In the genomic region with DNA sequence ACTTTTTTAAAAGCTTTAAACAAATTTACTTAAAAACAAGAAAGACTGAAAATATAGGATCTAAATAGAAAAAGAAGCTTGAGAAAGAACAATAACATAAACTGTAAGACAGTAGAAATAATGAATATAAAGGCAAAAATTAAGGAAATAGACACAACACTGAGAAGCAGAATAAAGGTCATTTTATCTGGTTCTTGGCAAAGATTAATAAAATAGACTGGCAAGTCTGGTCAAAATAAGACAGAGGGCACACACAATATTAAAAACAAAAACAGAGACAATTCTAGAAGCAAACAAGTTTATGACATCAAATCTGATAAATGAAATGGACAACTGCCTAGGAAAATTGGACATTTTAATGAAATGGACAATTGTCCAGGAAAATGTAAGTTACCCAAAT, we compare ENCODE assay signal across 16 cellular contexts.
DNase-seq lines count a peak whose midpoint lies in the region; ATAC-seq and TF ChIP-seq lines count a peak whose summit lies in the region.
"Had no signal": no experiment of that assay in that cellular context is flagged by ENCODE, and none has a peak within 500 bp of the region (broad histone marks: within the 10 kb centered on the region; RNA-seq: fewer than 3 reads in every experiment).

No MANE protein-coding gene starts in this region.

- H3K9me3 Mint-ChIP-seq in IgD-negative memory B cell (peaks cover 0 to 2% (median 2%) of the 10 kb centered on the region in 3 donors), chondrocyte (ENCODE audit: low read depth) (peaks cover under 1% of the 10 kb centered on the region)
- H3K9me3 Mint-ChIP-seq: CD4-positive, alpha-beta memory T cell had no signal

- H3K9me3 ChIP-seq in testis = no peaks in the 10 kb centered on the region
- no peaks in the 10 kb centered on the region for H3K9me3 ChIP-seq in esophagus muscularis mucosa
- H3K9me3 ChIP-seq: BE2C, HAP-1 had no signal

- intact Hi-C loops in testis (cut with DNase I; ENCODE audit: low total_unique reads) = no loop called here
- intact Hi-C loops in esophagus muscularis mucosa (cut with DNase I) = loop anchor here (5.0 kb wide), 1 partner anchor 257 kb away; no protein-coding TSS in a partner anchor

- H3K36me3 Mint-ChIP-seq in IgD-negative memory B cell (peaks cover 12% of the 10 kb centered on the region), chondrocyte (ENCODE audit: low read depth) (peaks cover 13% of the 10 kb centered on the region)

- peak; percentile 54 for ATAC-seq in left lobe of liver

- H3K27me3 ChIP-seq in testis (no peaks in the 10 kb centered on the region), esophagus muscularis mucosa (no peaks in the 10 kb centered on the region)
- H3K27me3 ChIP-seq: BE2C had no signal

- H3K27me3 Mint-ChIP-seq in IgD-negative memory B cell (no peaks in the 10 kb centered on the region), chondrocyte (ENCODE audit: low read depth) (no peaks in the 10 kb centered on the region)
- H3K27me3 Mint-ChIP-seq: CD4-positive, alpha-beta memory T cell had no signal

- H3K36me3 ChIP-seq in testis (ENCODE audit: low read depth, missing control alignments) = no peaks in the 10 kb centered on the region
- no peaks in the 10 kb centered on the region for H3K36me3 ChIP-seq in esophagus muscularis mucosa
- H3K36me3 ChIP-seq: BE2C, HAP-1 had no signal

- H3K4me3 ChIP-seq in testis (no peak overlapping the region), esophagus muscularis mucosa (no peak overlapping the region)
- H3K4me3 ChIP-seq: HAP-1 had no signal

- H3K4me1 ChIP-seq in testis (peaks cover 13% of the 10 kb centered on the region), esophagus muscularis mucosa (peaks cover 0 to 16% (median 4%) of the 10 kb centered on the region in 4 donors)
- H3K4me1 ChIP-seq: BE2C, HAP-1 had no signal

- TF ChIP-seq POLR2A in testis (IDR thresholded peaks at IDR 0.05) (no peak), esophagus muscularis mucosa (IDR thresholded peaks at IDR 0.05; ENCODE audit: low read depth) (no peak)

- H3K4me3 Mint-ChIP-seq in IgD-negative memory B cell (no peak overlapping the region), chondrocyte (ENCODE audit: unreplicated experiment) (no peak overlapping the region)
- H3K4me3 Mint-ChIP-seq: CD4-positive, alpha-beta memory T cell had no signal

- H3K27ac ChIP-seq in testis (peak overlapping the region; percentile 12 to 63), esophagus muscularis mucosa (replicated peaks in 1 of 4) (no peak overlapping the region)
- H3K27ac ChIP-seq: C4-2B had no signal

- TF ChIP-seq CTCF in chondrocyte (IDR thresholded peaks at IDR 0.05) (no peak), testis (IDR thresholded peaks at IDR 0.05) (no peak), esophagus muscularis mucosa (IDR thresholded peaks at IDR 0.05) (no peak)

- TF ChIP-seq EP300 in esophagus muscularis mucosa (IDR thresholded peaks at IDR 0.05) = no peak

- H3K27ac Mint-ChIP-seq in IgD-negative memory B cell (peak overlapping the region; percentile 31 to 64 (median 50)), chondrocyte (ENCODE audit: unreplicated experiment) (peak overlapping the region; percentile 32)

- DNase-seq in chondrocyte (ENCODE audit: low spot score) = no peak
- DNase-seq in left lobe of liver (ENCODE audit: low spot score) = no peak
- no peak for DNase-seq in testis
- no peak for DNase-seq in NCI-H1092 treated with DMSO at 0.1 percent for 48 hours (lab: John Stamatoyannopoulos, UW)
- no peak for DNase-seq in dermis blood vessel endothelial cell
- no peak for DNase-seq in esophagus muscularis mucosa (ENCODE audit: extremely low spot score)
- DNase-seq: BE2C; CD4-positive, alpha-beta memory T cell; COR-L47; DMS153; DMS79 treated with DMSO at 0.1 percent for 48 hours; EL; GOT3 had no signal

- H3K4me1 Mint-ChIP-seq in IgD-negative memory B cell (peaks cover 6 to 15% (median 10%) of the 10 kb centered on the region in 3 donors), chondrocyte (ENCODE audit: low read depth) (peaks cover 10% of the 10 kb centered on the region)

Comparison
In these comparisons a context has a peak if more than half of its experiments do, and no peak if none do; other contexts are left out.
1. H3K27ac ChIP-seq: peak in testis (2 of 2); none in esophagus muscularis mucosa (0 of 4).